Comparison of ENCODE assay signal across 8 cellular contexts in genomic region chr20:46406986-46407670, GRCh38. TPM values are rescaled to one million over a fixed set of nuclear protein-coding genes. Genes with fewer than 3 reads are reported as not detected.
A peak's percentile ranks its signal among the peaks of the same experiment; 100 is the strongest.
DNase-seq lines count a peak whose midpoint lies in the region; ATAC-seq and TF ChIP-seq lines count a peak whose summit lies in the region.

No MANE protein-coding gene starts in this region.

- H3K4me3 ChIP-seq in fibroblast of pulmonary artery (replicated peaks; ENCODE audit: low read depth, low read length): peak overlapping the region; percentile 77
- peak overlapping the region; percentile 95 for H3K4me3 ChIP-seq in suprapubic skin

- no peak for TF ChIP-seq EP300 in suprapubic skin (IDR thresholded peaks at IDR 0.05)

- no peaks in the 10 kb centered on the region for H3K27me3 ChIP-seq in suprapubic skin

- no peaks in the 10 kb centered on the region for H3K9me3 ChIP-seq in suprapubic skin

- TF ChIP-seq CTCF in fibroblast of pulmonary artery (IDR thresholded peaks at IDR 0.05; ENCODE audit: low read length, missing control alignments) (no peak), suprapubic skin (IDR thresholded peaks at IDR 0.05) (no peak)

- peak overlapping the region; percentile 95 for H3K27ac ChIP-seq in suprapubic skin

- no peaks in the 10 kb centered on the region for H3K36me3 ChIP-seq in suprapubic skin

- ATAC-seq in GM19023 (IDR thresholded peaks at IDR 0.05; ENCODE audit: unreplicated experiment) (peak; percentile 35), HG03354 (IDR thresholded peaks at IDR 0.05; ENCODE audit: poor library complexity, severe bottlenecking, unreplicated experiment) (peak; percentile 36)

- 22% methylated on average over 15 of the region's 26 CpGs for WGBS in suprapubic skin

- DNase-seq in 8988T (peak; percentile 20), NOMO-1 (lab: John Stamatoyannopoulos, UW; ENCODE audit: unreplicated experiment in 2 of 2) (peak; percentile 71 to 74), activated T-cell treated with anti-CD3 and anti-CD28 coated beads for 48 hours (ENCODE audit: low read depth) (peak; percentile 82), fibroblast of pulmonary artery (ENCODE audit: low read depth) (peak; percentile 18), nucleus accumbens (lab: John Stamatoyannopoulos, UW) (peak in 51 of 56 donors; percentile 22 to 91 (median 73)), suprapubic skin (ENCODE audit: low spot score in 2 of 2) (peak; percentile 87)

- H3K4me1 ChIP-seq in suprapubic skin: peaks cover 54% of the 10 kb centered on the region

- no peak for TF ChIP-seq POLR2A in suprapubic skin (IDR thresholded peaks at IDR 0.05)

RNA-seq across cellular contexts. Expression of gene ELMO2, which starts 0.7 kb away (rescaled TPM):
- 10 to 100 TPM; 46.7 to 62.4 (median 55.1) TPM for total RNA-seq in suprapubic skin

Comparison
In these comparisons a context has a peak if more than half of its experiments do, and no peak if none do; other contexts are left out.
1. Peak in every context shown above with its lines: DNase-seq, ATAC-seq, H3K4me3 ChIP-seq and H3K27ac ChIP-seq.
2. DNase-seq: peak in every context shown above with its lines; median percentile 87 in suprapubic skin; 82 in activated T-cell treated with anti-CD3 and anti-CD28 coated beads for 48 hours; 73 in nucleus accumbens; 72 in NOMO-1; 20 in 8988T; 18 in fibroblast of pulmonary artery.